8 cellular contexts compared by ENCODE assay signal in genomic region chr16:67806428-67807147, GRCh38. TPM values are rescaled to one million over a fixed set of nuclear protein-coding genes. Genes with fewer than 3 reads are reported as not detected.
DNase-seq lines count a peak whose midpoint lies in the region; ATAC-seq and TF ChIP-seq lines count a peak whose summit lies in the region.

Gene RANBP10 (minus strand): TSS chr16:67806560. CDS start chr16:67806536, 24 bp downstream.
Gene TSNAXIP1 (plus strand): TSS chr16:67806889. CDS start chr16:67807150, 261 bp downstream.

- ATAC-seq in HG02884 (IDR thresholded peaks at IDR 0.05; ENCODE audit: unreplicated experiment) (peak; percentile 92), left cardiac atrium (peak; percentile 98), upper lobe of left lung (ENCODE audit: low FRiP score in 2 of 2) (peak; percentile 98 to 99)

- no peaks in the 10 kb centered on the region for H3K27me3 ChIP-seq in upper lobe of left lung

- peak within 1 kb of the TSS; percentile 87 to 100 (median 92) for H3K4me3 ChIP-seq in upper lobe of left lung

- no peaks in the 10 kb centered on the region for H3K9me3 ChIP-seq in upper lobe of left lung

- DNase-seq in NCI-H146 treated with DMSO at 0.1 percent for 48 hours (lab: John Stamatoyannopoulos, UW; ENCODE audit: unreplicated experiment) (peak; percentile 96), T-helper 1 cell (peak; percentile 93 to 99 (median 96)), amygdala (lab: John Stamatoyannopoulos, UW) (peak; percentile 81 to 100 (median 98)), left cardiac atrium (peak; percentile 98), posterior cingulate gyrus (peak; percentile 95 to 100 (median 98)), upper lobe of left lung (peak; percentile 97 to 99)

- no peak for TF ChIP-seq EP300 in upper lobe of left lung (IDR thresholded peaks at IDR 0.05)

- intact Hi-C loops in left cardiac atrium (cut with DNase I) (loop anchor here in 1 of 2 donors (5.0 kb wide), 1 partner anchor 134 kb away; no protein-coding TSS in a partner anchor), posterior cingulate gyrus (cut with DNase I) (loop anchor here (2.0 to 10.0 kb wide), 2 partner anchors 88 to 132 kb away; partner anchors contain the start of gene GFOD2)

- peaks cover 24 to 32% (median 26%) of the 10 kb centered on the region in 4 donors for H3K4me1 ChIP-seq in upper lobe of left lung

- TF ChIP-seq CTCF in upper lobe of left lung (IDR thresholded peaks at IDR 0.05) = peak in 1 of 6 experiments; percentile 23

- WGBS in upper lobe of left lung, 2 donors = 0 to 1% methylated on average over 9 to 49 of the region's 54 CpGs

- H3K36me3 ChIP-seq in upper lobe of left lung = peaks cover 0 to 24% (median 9%) of the 10 kb centered on the region in 4 donors

- TF ChIP-seq POLR2A in GM15510 (IDR thresholded peaks at IDR 0.05; ENCODE audit: borderline replicate concordance, extremely low read depth, insufficient read length) (peak; percentile 91), upper lobe of left lung (IDR thresholded peaks at IDR 0.05) (peak in 3 of 4 donors; percentile 55 to 86 (median 63))

- peak within 1 kb of the TSS; percentile 81 to 89 (median 86) for H3K27ac ChIP-seq in upper lobe of left lung

RNA-seq across cellular contexts. Expression of gene RANBP10, which starts in this region (rescaled TPM):
- total RNA-seq in left cardiac atrium (10 to 100 TPM; 10.9 to 14.3 TPM), upper lobe of left lung (10 to 100 TPM in 5 of 6 donors, 1 to 10 TPM in 1; 6.5 to 50.3 (median 17.0) TPM)

RNA-seq across cellular contexts. Expression of gene TSNAXIP1, which starts in this region (rescaled TPM):
- under 1 TPM; 0.55 to 0.74 TPM for total RNA-seq in left cardiac atrium
- 10 to 100 TPM in 1 of 6 donors, 1 to 10 TPM in 4, under 1 TPM in 1; 0.66 to 13.1 (median 4.4) TPM for total RNA-seq in upper lobe of left lung

Comparison
In these comparisons a context has a peak if more than half of its experiments do, and no peak if none do; other contexts are left out.
1. Peak in every context shown above with its lines: DNase-seq, ATAC-seq, H3K4me3 ChIP-seq and H3K27ac ChIP-seq.